In the genomic region with DNA sequence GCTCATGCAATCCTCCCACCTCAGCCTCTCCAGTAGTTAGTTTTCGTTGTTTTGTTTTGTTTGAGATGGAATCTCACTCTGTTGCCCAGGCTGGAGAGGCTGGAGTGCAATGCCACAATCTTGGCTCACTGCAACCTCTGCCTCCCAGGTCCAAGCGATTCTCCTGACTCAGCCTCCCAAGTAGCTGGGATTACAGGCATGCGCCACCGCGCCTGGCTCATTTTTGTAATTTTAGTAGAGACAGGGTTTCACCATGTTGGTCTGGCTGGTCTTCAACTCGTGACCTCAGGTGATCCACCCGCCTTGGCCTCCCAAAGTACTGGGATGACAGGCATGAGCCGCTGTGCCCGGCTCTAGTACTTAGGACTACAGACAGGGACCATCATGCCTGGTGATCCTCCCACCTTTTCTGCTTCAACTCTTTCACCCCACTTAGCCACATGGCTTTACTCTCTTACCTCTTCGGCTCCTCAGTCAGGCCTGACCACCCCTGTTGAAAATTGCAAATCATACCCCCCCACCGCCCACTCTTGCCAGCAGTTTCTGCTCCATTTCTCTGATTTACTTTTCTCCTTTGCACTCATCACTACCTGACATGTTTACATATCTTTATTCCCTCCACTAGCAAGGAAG, we compare ENCODE assay signal across 13 cellular contexts.
DNase-seq lines count a peak whose midpoint lies in the region; ATAC-seq lines count a peak whose summit lies in the region.
"Had no signal": no experiment of that assay in that cellular context is flagged by ENCODE, and none has a peak within 500 bp of the region (broad histone marks: within the 10 kb centered on the region; RNA-seq: fewer than 3 reads in every experiment).

No MANE protein-coding gene starts in this region.

- ATAC-seq in activated T-cell treated with anti-CD3 and anti-CD28 coated beads, Interleukin-2, amount 50 U/mL, for 72 hours (replicated peaks in 1 of 2): no peak
- no peak for ATAC-seq in stimulated activated naive B cell treated with anti-CD40 and anti-IgM and Interleukin-4, amounts not matched to agents 10 μg/mL and 1 μg/mL and 100 μg/mL, for 72 hours (replicated peaks)
- ATAC-seq in HG02884 (IDR thresholded peaks at IDR 0.05; ENCODE audit: unreplicated experiment): no peak
- ATAC-seq in HG02610 (IDR thresholded peaks at IDR 0.05; ENCODE audit: unreplicated experiment): no peak

- DNase-seq in activated T-cell treated with anti-CD3 and anti-CD28 coated beads, Interleukin-2, amount 50 U/mL, for 72 hours: no peak
- DNase-seq in activated T-cell treated with anti-CD3 and anti-CD28 coated beads, Interleukin-2, amount 50 U/mL, for 1 hour: no peak
- no peak for DNase-seq in stimulated activated naive B cell treated with anti-CD40 and anti-IgM and Interleukin-4, amounts not matched to agents 10 μg/mL and 1 μg/mL and 100 μg/mL, for 72 hours
- DNase-seq in D341Med (ENCODE audit: low spot score): no peak
- DNase-seq: DMS153, NCI-H1930, WERI-Rb-1 had no signal

- H3K9me3 Mint-ChIP-seq in activated T-cell treated with anti-CD3 and anti-CD28 coated beads, Interleukin-2, amount 50 U/mL, for 72 hours: no peaks in the 10 kb centered on the region
- no peaks in the 10 kb centered on the region for H3K9me3 Mint-ChIP-seq in stimulated activated naive B cell treated with anti-CD40 and anti-IgM and Interleukin-4, amounts not matched to agents 10 μg/mL and 1 μg/mL and 100 μg/mL, for 72 hours

- H3K9me3 ChIP-seq in HUES64 (ENCODE audit: insufficient read depth, low read depth, low read length): no peaks in the 10 kb centered on the region
- no peaks in the 10 kb centered on the region for H3K9me3 ChIP-seq in iPS-20b (ENCODE audit: insufficient read depth, low read depth, low read length)
- H3K9me3 ChIP-seq: suprapubic skin had no signal

- no peaks in the 10 kb centered on the region for H3K36me3 Mint-ChIP-seq in activated T-cell treated with anti-CD3 and anti-CD28 coated beads, Interleukin-2, amount 50 U/mL, for 72 hours (ENCODE audit: insufficient read depth in 2 of 2)
- H3K36me3 Mint-ChIP-seq in stimulated activated naive B cell treated with anti-CD40 and anti-IgM and Interleukin-4, amounts not matched to agents 10 μg/mL and 1 μg/mL and 100 μg/mL, for 72 hours: peaks cover 0 to 5% of the 10 kb centered on the region in 2 donors

- H3K4me1 ChIP-seq in HUES64 (ENCODE audit: insufficient read depth, low read length) (peaks cover 22% of the 10 kb centered on the region), iPS-20b (ENCODE audit: insufficient read depth, low read length) (peaks cover 29% of the 10 kb centered on the region)

- H3K27me3 ChIP-seq in HUES64 (ENCODE audit: insufficient read depth, low read length): peaks cover 17% of the 10 kb centered on the region
- H3K27me3 ChIP-seq in iPS-20b (ENCODE audit: insufficient read depth, low read length): peaks cover 30% of the 10 kb centered on the region
- H3K27me3 ChIP-seq: suprapubic skin had no signal

- H3K4me3 Mint-ChIP-seq in activated T-cell treated with anti-CD3 and anti-CD28 coated beads, Interleukin-2, amount 50 U/mL, for 72 hours: peak overlapping the region; percentile 46 to 48
- H3K4me3 Mint-ChIP-seq in stimulated activated naive B cell treated with anti-CD40 and anti-IgM and Interleukin-4, amounts not matched to agents 10 μg/mL and 1 μg/mL and 100 μg/mL, for 72 hours: peak overlapping the region in 1 of 2 donors; percentile 17

- peak overlapping the region; percentile 23; the same call in 1 of the 2 replicates for H3K27ac ChIP-seq in HUES64 (ENCODE audit: low read depth, low read length)
- no peak overlapping the region for H3K27ac ChIP-seq in iPS-20b (ENCODE audit: low read length)
- H3K27ac ChIP-seq: SK-N-MC, suprapubic skin, WERI-Rb-1 had no signal

- whole genome bisulfite sequencing in HUES64: 89% methylated on average over 11 of the region's 11 CpGs

- H3K27me3 Mint-ChIP-seq in activated T-cell treated with anti-CD3 and anti-CD28 coated beads, Interleukin-2, amount 50 U/mL, for 72 hours (ENCODE audit: low read depth): no peaks in the 10 kb centered on the region
- H3K27me3 Mint-ChIP-seq in stimulated activated naive B cell treated with anti-CD40 and anti-IgM and Interleukin-4, amounts not matched to agents 10 μg/mL and 1 μg/mL and 100 μg/mL, for 72 hours: no peaks in the 10 kb centered on the region

- H3K27ac Mint-ChIP-seq in activated T-cell treated with anti-CD3 and anti-CD28 coated beads, Interleukin-2, amount 50 U/mL, for 72 hours: no peak overlapping the region
- H3K27ac Mint-ChIP-seq in stimulated activated naive B cell treated with anti-CD40 and anti-IgM and Interleukin-4, amounts not matched to agents 10 μg/mL and 1 μg/mL and 100 μg/mL, for 72 hours: peak overlapping the region; percentile 26

- H3K36me3 ChIP-seq in HUES64 (ENCODE audit: insufficient read depth, low read length) (no peaks in the 10 kb centered on the region), iPS-20b (ENCODE audit: insufficient read depth, low read depth, low read length) (no peaks in the 10 kb centered on the region)
- H3K36me3 ChIP-seq: suprapubic skin had no signal

- no peak overlapping the region for H3K4me3 ChIP-seq in HUES64 (ENCODE audit: low read length)
- H3K4me3 ChIP-seq in iPS-20b (ENCODE audit: low read length): peak overlapping the region; percentile 17; the same call in 1 of the 2 replicates
- H3K4me3 ChIP-seq: SK-N-MC, suprapubic skin had no signal

- peaks cover 37% of the 10 kb centered on the region for H3K4me1 Mint-ChIP-seq in activated T-cell treated with anti-CD3 and anti-CD28 coated beads, Interleukin-2, amount 50 U/mL, for 72 hours (ENCODE audit: low read depth)
- peaks cover 29 to 46% of the 10 kb centered on the region in 2 donors for H3K4me1 Mint-ChIP-seq in stimulated activated naive B cell treated with anti-CD40 and anti-IgM and Interleukin-4, amounts not matched to agents 10 μg/mL and 1 μg/mL and 100 μg/mL, for 72 hours

- H3K9ac ChIP-seq in HUES64 (ENCODE audit: low read depth, low read length) (no peak overlapping the region), iPS-20b (ENCODE audit: low read depth, low read length) (peak overlapping the region; percentile 16; the same call in 1 of the 2 replicates)
